In the genomic region with DNA sequence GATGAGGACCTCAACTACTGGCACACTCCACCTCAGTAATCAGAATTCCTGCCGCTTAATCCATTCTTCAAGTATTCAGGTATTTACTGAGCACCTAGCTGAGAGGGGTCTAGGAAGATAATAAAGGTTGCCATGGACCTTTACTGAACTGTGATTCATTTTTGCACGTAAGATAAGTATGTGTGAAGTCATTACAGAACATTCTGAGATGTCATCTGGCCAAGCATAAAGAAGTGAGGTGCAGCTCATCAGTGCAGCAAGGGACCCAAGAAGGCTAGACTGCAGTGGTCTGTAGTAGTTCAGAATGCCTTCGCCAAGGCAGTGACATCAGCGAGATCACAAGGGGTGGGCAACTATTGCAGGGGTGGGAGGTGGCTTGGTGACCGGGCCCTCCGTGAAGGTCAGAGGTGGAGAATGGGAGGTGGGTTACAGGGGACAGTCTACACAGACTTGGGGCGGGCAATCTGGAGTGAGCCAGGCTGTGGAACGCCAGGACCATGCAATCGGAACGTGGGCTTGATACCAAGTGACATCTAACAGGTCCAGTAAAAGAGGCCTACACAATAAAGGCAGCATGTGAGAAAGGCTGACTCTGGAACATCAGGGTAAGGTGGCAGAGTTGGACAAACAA, we compare ENCODE assay signal across 9 cellular contexts.
A peak's percentile ranks its signal among the peaks of the same experiment; 100 is the strongest.
DNase-seq lines count a peak whose midpoint lies in the region; ATAC-seq and TF ChIP-seq lines count a peak whose summit lies in the region.
"Had no signal": no experiment of that assay in that cellular context is flagged by ENCODE, and none has a peak within 500 bp of the region (broad histone marks: within the 10 kb centered on the region; RNA-seq: fewer than 3 reads in every experiment).

No MANE protein-coding gene starts in this region.

- no peak for ATAC-seq in CD8-positive, alpha-beta T cell
- ATAC-seq in HG03175 (IDR thresholded peaks at IDR 0.05; ENCODE audit: unreplicated experiment), result no peak

- peaks cover 56% of the 10 kb centered on the region for H3K4me1 Mint-ChIP-seq in CD8-positive, alpha-beta T cell (ENCODE audit: low read depth)
- H3K4me1 Mint-ChIP-seq in endothelial cell (ENCODE audit: unreplicated experiment), result peaks cover 28% of the 10 kb centered on the region
- H3K4me1 Mint-ChIP-seq in progenitor cell of endocrine pancreas (ENCODE audit: low read depth), result peaks cover 26% of the 10 kb centered on the region

- no peaks in the 10 kb centered on the region for H3K27me3 ChIP-seq in CD8-positive, alpha-beta T cell (ENCODE audit: insufficient read depth, low read length)
- H3K27me3 ChIP-seq: ovary had no signal

- no peaks in the 10 kb centered on the region for H3K9me3 Mint-ChIP-seq in CD8-positive, alpha-beta T cell
- H3K9me3 Mint-ChIP-seq in endothelial cell (ENCODE audit: unreplicated experiment), result no peaks in the 10 kb centered on the region
- no peaks in the 10 kb centered on the region for H3K9me3 Mint-ChIP-seq in progenitor cell of endocrine pancreas (ENCODE audit: low read depth)

- no peak overlapping the region for H3K27ac ChIP-seq in CD8-positive, alpha-beta T cell (ENCODE audit: low read depth, low read length)
- H3K27ac ChIP-seq in RWPE1, result peak overlapping the region; percentile 87

- TF ChIP-seq CTCF in CD8-positive, alpha-beta T cell (IDR thresholded peaks at IDR 0.05), result no peak
- TF ChIP-seq CTCF in RWPE1 (conservative IDR thresholded peaks at IDR 0.05; ENCODE audit: low read depth) (no peak), endothelial cell (IDR thresholded peaks at IDR 0.05; ENCODE audit: unreplicated experiment) (no peak), progenitor cell of endocrine pancreas (IDR thresholded peaks at IDR 0.05; ENCODE audit: unreplicated experiment) (no peak)

- H3K36me3 ChIP-seq in CD8-positive, alpha-beta T cell (ENCODE audit: insufficient read depth, low read length), result no peaks in the 10 kb centered on the region
- H3K36me3 ChIP-seq: ovary had no signal

- CTCF ChIA-PET in CD8-positive, alpha-beta T cell (lab: Charles Lee), result interaction anchor here (1.1 to 2.9 kb wide), 2 partner anchors 17 to 37 kb away, joined by 3 to 10 read pairs; no protein-coding TSS in a partner anchor
- CTCF ChIA-PET in RWPE1 (lab: Yijun Ruan, JAX), result no interaction called here

- H3K4me1 ChIP-seq in CD8-positive, alpha-beta T cell (ENCODE audit: insufficient read depth, low read length), result peaks cover 73% of the 10 kb centered on the region

- no peaks in the 10 kb centered on the region for H3K9me3 ChIP-seq in CD8-positive, alpha-beta T cell (ENCODE audit: low read length)
- H3K9me3 ChIP-seq: ovary had no signal

- peaks cover 2% of the 10 kb centered on the region for H3K36me3 Mint-ChIP-seq in CD8-positive, alpha-beta T cell
- H3K36me3 Mint-ChIP-seq in endothelial cell (ENCODE audit: low read depth, unreplicated experiment) (peaks cover 8% of the 10 kb centered on the region), progenitor cell of endocrine pancreas (ENCODE audit: insufficient read depth) (peaks cover 1% of the 10 kb centered on the region)

- no peak overlapping the region for H3K4me3 ChIP-seq in CD8-positive, alpha-beta T cell (ENCODE audit: low read depth, low read length)

- no peaks in the 10 kb centered on the region for H3K27me3 Mint-ChIP-seq in CD8-positive, alpha-beta T cell (ENCODE audit: low read depth)
- H3K27me3 Mint-ChIP-seq in endothelial cell (ENCODE audit: unreplicated experiment), result peaks cover 15% of the 10 kb centered on the region
- H3K27me3 Mint-ChIP-seq in progenitor cell of endocrine pancreas, result no peaks in the 10 kb centered on the region

- H3K4me3 Mint-ChIP-seq in CD8-positive, alpha-beta T cell, result peak overlapping the region; percentile 92
- H3K4me3 Mint-ChIP-seq in endothelial cell (ENCODE audit: unreplicated experiment) (peak overlapping the region; percentile 13), progenitor cell of endocrine pancreas (ENCODE audit: low read depth) (peak overlapping the region; percentile 37)

- H3K27ac Mint-ChIP-seq in CD8-positive, alpha-beta T cell, result no peak overlapping the region
- H3K27ac Mint-ChIP-seq in endothelial cell (ENCODE audit: unreplicated experiment), result peak overlapping the region; percentile 90
- H3K27ac Mint-ChIP-seq in progenitor cell of endocrine pancreas, result peak overlapping the region; percentile 88

- POLR2A ChIA-PET in CD8-positive, alpha-beta T cell (lab: Charles Lee), result interaction anchor here (0.6 to 2.2 kb wide), 7 partner anchors 11 to 101 kb away, joined by 3 to 7 read pairs (median 4); no protein-coding TSS in a partner anchor
- POLR2A ChIA-PET in RWPE1 (lab: Yijun Ruan, JAX; ENCODE audit: low non-redundant PET), result interaction anchor here (0.6 kb wide), 1 partner anchor 17 kb away, joined by 6 read pairs; no protein-coding TSS in a partner anchor

- DNase-seq in CD8-positive, alpha-beta T cell, result no peak
- no peak for DNase-seq in RWPE1 (ENCODE audit: low spot score)
- no peak for DNase-seq in endothelial cell (ENCODE audit: low spot score)
- DNase-seq in progenitor cell of endocrine pancreas (ENCODE audit: low spot score, unreplicated experiment), result no peak
- DNase-seq in SHP77 treated with DMSO at 0.1 percent for 48 hours (lab: John Stamatoyannopoulos, UW), result no peak
- no peak for DNase-seq in iPS-NIHi7 (ENCODE audit: extremely low spot score)
- no peak for DNase-seq in hippocampal formation (lab: John Stamatoyannopoulos, UW)

- intact Hi-C loops in CD8-positive, alpha-beta T cell (cut with DNase I, micrococcal nuclease), result loop anchor here (2.0 to 10.0 kb wide), 2 partner anchors 102 to 280 kb away; no protein-coding TSS in a partner anchor

Comparison
In these comparisons a context has a peak if more than half of its experiments do, and no peak if none do; other contexts are left out.
1. H3K4me3 Mint-ChIP-seq: peak in every context shown above with its lines; median percentile 92 in CD8-positive, alpha-beta T cell; 37 in progenitor cell of endocrine pancreas; 13 in endothelial cell.